Comparison of ENCODE assay signal across 22 cellular contexts in the genomic region with DNA sequence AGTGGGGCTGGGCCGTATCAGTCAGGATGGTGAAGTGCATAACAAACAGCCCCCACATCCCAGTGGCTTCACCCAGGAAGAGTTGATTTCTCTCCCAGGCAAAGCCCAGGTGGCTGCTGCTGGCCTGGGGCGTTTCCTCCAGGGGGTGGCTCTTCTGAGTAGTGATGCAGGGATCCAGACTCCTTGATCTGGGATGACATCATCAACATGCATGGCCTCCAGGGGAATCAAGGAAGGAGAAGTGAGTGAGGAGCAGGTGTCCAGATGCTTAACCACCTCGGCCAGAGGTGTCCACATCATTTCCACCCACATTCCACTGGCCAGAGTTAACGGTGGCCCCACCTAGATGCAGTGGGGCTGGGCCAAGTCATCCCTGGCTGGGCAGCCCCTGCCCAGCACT.
"Had no signal": no experiment of that assay in that cellular context is flagged by ENCODE, and none has a peak within 500 bp of the region (broad histone marks: within the 10 kb centered on the region; RNA-seq: fewer than 3 reads in every experiment).

No MANE protein-coding gene starts in this region.

- H3K36me3 ChIP-seq: prostate gland, spleen, thoracic aorta, tibial nerve, upper lobe of left lung had no signal

- H3K4me3 ChIP-seq: lung, prostate gland, skin epidermis, spleen, thoracic aorta, tibial nerve, upper lobe of left lung had no signal

- H3K4me1 ChIP-seq: prostate gland, tibial nerve had no signal

- H3K27ac ChIP-seq: prostate gland, skin epidermis, spleen, thoracic aorta, tibial nerve, upper lobe of left lung had no signal

- DNase-seq: cortex of kidney; effector CD4-positive, alpha-beta T cell; hypothalamus; immature natural killer cell; islet precursor cell; kidney glomerular epithelial cell; natural killer cell; right cardiac atrium; spleen; stimulated activated CD4-positive, alpha-beta T cell treated with anti-CD3 and anti-CD28 coated beads, Interleukin-4, amount 100 ng/mL, for 4 hours; stimulated activated naive CD8-positive, alpha-beta T cell treated with anti-CD3 and anti-CD28 coated beads, Interleukin-15, Interleukin-2, amounts not matched to agents 100 U/mL and 50 U/mL, for 24 hours; substantia nigra had no signal

- H3K27me3 ChIP-seq: tibial nerve, upper lobe of left lung had no signal

- H3K4me3 Mint-ChIP-seq: immature natural killer cell; memory B cell; natural killer cell; stimulated activated memory B cell treated with anti-CD40 and anti-IgM and Interleukin-4, amounts not matched to agents 10 μg/mL and 1 μg/mL and 100 μg/mL, for 72 hours had no signal

- H3K4me1 Mint-ChIP-seq: immature natural killer cell; memory B cell; stimulated activated memory B cell treated with anti-CD40 and anti-IgM and Interleukin-4, amounts not matched to agents 10 μg/mL and 1 μg/mL and 100 μg/mL, for 72 hours had no signal

- ATAC-seq: natural killer cell; right cardiac atrium; stimulated activated naive CD8-positive, alpha-beta T cell treated with anti-CD3 and anti-CD28 coated beads, Interleukin-15, Interleukin-2, amounts not matched to agents 100 U/mL and 50 U/mL, for 24 hours had no signal

- H3K9me3 ChIP-seq: prostate gland, spleen, thoracic aorta, tibial nerve, upper lobe of left lung had no signal

- H3K36me3 Mint-ChIP-seq: memory B cell; natural killer cell; stimulated activated memory B cell treated with anti-CD40 and anti-IgM and Interleukin-4, amounts not matched to agents 10 μg/mL and 1 μg/mL and 100 μg/mL, for 72 hours had no signal

- H3K9me3 Mint-ChIP-seq: immature natural killer cell; memory B cell; natural killer cell; stimulated activated memory B cell treated with anti-CD40 and anti-IgM and Interleukin-4, amounts not matched to agents 10 μg/mL and 1 μg/mL and 100 μg/mL, for 72 hours had no signal

- H3K27ac Mint-ChIP-seq: memory B cell; natural killer cell; stimulated activated memory B cell treated with anti-CD40 and anti-IgM and Interleukin-4, amounts not matched to agents 10 μg/mL and 1 μg/mL and 100 μg/mL, for 72 hours had no signal

- FAIRE-seq: frontal cortex, urothelium cell line had no signal
